In genomic region chr6:34022250-34022872, GRCh38 we compare ENCODE assay signal across 18 cellular contexts.
DNase-seq lines count a peak whose midpoint lies in the region; ATAC-seq and TF ChIP-seq lines count a peak whose summit lies in the region.
"Had no signal": no experiment of that assay in that cellular context is flagged by ENCODE, and none has a peak within 500 bp of the region (broad histone marks: within the 10 kb centered on the region; RNA-seq: fewer than 3 reads in every experiment).

No MANE protein-coding gene starts in this region.

- H3K4me2 ChIP-seq in MM.1S (ENCODE audit: low read depth, low read length) (peak overlapping the region; percentile 18; the same call in 1 of the 2 replicates), parathyroid adenoma (ENCODE audit: low read length) (peak overlapping the region; percentile 9)

- no peak for ATAC-seq in GM19452 (IDR thresholded peaks at IDR 0.05; ENCODE audit: unreplicated experiment)
- ATAC-seq: CD8-positive, alpha-beta T cell had no signal

- intact Hi-C loops in colonic mucosa (cut with DNase I) = no loop called here
- intact Hi-C loops in posterior vena cava (cut with DNase I) = loop anchor here in 1 of 2 donors (10.0 kb wide), 1 partner anchor 248 kb away; no protein-coding TSS in a partner anchor

- TF ChIP-seq CTCF in MM.1S (IDR thresholded peaks at IDR 0.05; ENCODE audit: low read length) (no peak), colonic mucosa (IDR thresholded peaks at IDR 0.05) (no peak), parathyroid adenoma (IDR thresholded peaks at IDR 0.05) (no peak)

- H3K79me2 ChIP-seq in MM.1S (ENCODE audit: low read length) = no peaks in the 10 kb centered on the region
- no peaks in the 10 kb centered on the region for H3K79me2 ChIP-seq in parathyroid adenoma

- H4K20me1 ChIP-seq in MM.1S (ENCODE audit: insufficient read depth, low read length) = no peaks in the 10 kb centered on the region

- H3K4me3 ChIP-seq in MM.1S (ENCODE audit: low read length) = no peak overlapping the region
- H3K4me3 ChIP-seq in colonic mucosa = peak overlapping the region; percentile 17
- H3K4me3 ChIP-seq in mucosa of stomach (ENCODE audit: low read length) = no peak overlapping the region
- no peak overlapping the region for H3K4me3 ChIP-seq in parathyroid adenoma (ENCODE audit: low read depth, low read length)
- H3K4me3 ChIP-seq: Peyer's patch had no signal

- no peak overlapping the region for H3K9ac ChIP-seq in MM.1S (ENCODE audit: low read length)
- peak overlapping the region; percentile 1 to 48 for H3K9ac ChIP-seq in colonic mucosa (ENCODE audit: low read depth in 2 of 2, low read length in 2 of 2)
- peak overlapping the region; percentile 50 for H3K9ac ChIP-seq in mucosa of stomach (ENCODE audit: low read length)
- no peak overlapping the region for H3K9ac ChIP-seq in parathyroid adenoma

- H3K27ac ChIP-seq in MM.1S (ENCODE audit: low read length) (no peak overlapping the region), colonic mucosa (no peak overlapping the region), parathyroid adenoma (no peak overlapping the region)
- H3K27ac ChIP-seq: Peyer's patch had no signal

- DNase-seq in MM.1S (no peak), colonic mucosa (peak; percentile 50), ecto neural progenitor cell (ENCODE audit: low spot score) (no peak), pons (ENCODE audit: low spot score) (no peak), posterior vena cava (ENCODE audit: low spot score) (no peak)
- DNase-seq: AML-193; C1 segment of cervical spinal cord; CD8-positive, alpha-beta T cell; DMS153; NCI-H1092 treated with DMSO at 0.1 percent for 48 hours; NCI-H1436 treated with DMSO at 0.1 percent for 48 hours; NCI-H1930; NCI-H226; NCI-H510A treated with DMSO at 0.1 percent for 48 hours had no signal

- H3K9me3 ChIP-seq in MM.1S (replicated peaks; ENCODE audit: insufficient read depth, low read length) = no peaks in the 10 kb centered on the region
- H3K9me3 ChIP-seq in colonic mucosa = no peaks in the 10 kb centered on the region
- H3K9me3 ChIP-seq in mucosa of stomach (ENCODE audit: control insufficient read depth, low read length) = no peaks in the 10 kb centered on the region
- peaks cover 3% of the 10 kb centered on the region for H3K9me3 ChIP-seq in parathyroid adenoma (ENCODE audit: control insufficient read depth, low read length)
- H3K9me3 ChIP-seq: Peyer's patch had no signal

- H2AFZ ChIP-seq in MM.1S (ENCODE audit: low read length) (no peak overlapping the region), parathyroid adenoma (no peak overlapping the region)

- H3F3A ChIP-seq in MM.1S (ENCODE audit: insufficient read depth, low read length) = 0 out of 2 replicates have a peak, but pooled peaks cover 2% of the 10 kb centered on the region

- peaks cover 78% of the 10 kb centered on the region for H3K27me3 ChIP-seq in MM.1S (replicated peaks; ENCODE audit: insufficient read depth, low read length)
- H3K27me3 ChIP-seq in colonic mucosa = no peaks in the 10 kb centered on the region
- H3K27me3 ChIP-seq in mucosa of stomach (ENCODE audit: control insufficient read depth, insufficient read depth, low read length) = peaks cover 18% of the 10 kb centered on the region
- H3K27me3 ChIP-seq in parathyroid adenoma (ENCODE audit: control insufficient read depth, insufficient read depth, low read length) = no peaks in the 10 kb centered on the region
- H3K27me3 ChIP-seq: Peyer's patch had no signal

- no peaks in the 10 kb centered on the region for H3K36me3 ChIP-seq in MM.1S (replicated peaks; ENCODE audit: insufficient read depth, low read length)
- H3K36me3 ChIP-seq in colonic mucosa = no peaks in the 10 kb centered on the region
- H3K36me3 ChIP-seq in mucosa of stomach (ENCODE audit: control insufficient read depth, insufficient read depth, low read length) = no peaks in the 10 kb centered on the region
- no peaks in the 10 kb centered on the region for H3K36me3 ChIP-seq in parathyroid adenoma (ENCODE audit: control insufficient read depth, insufficient read depth, low read length)
- H3K36me3 ChIP-seq: Peyer's patch had no signal

- H3K9me2 ChIP-seq in MM.1S (replicated peaks; ENCODE audit: insufficient read depth, low read length) = no peaks in the 10 kb centered on the region

- H3K4me1 ChIP-seq in MM.1S (ENCODE audit: low read length) (no peaks in the 10 kb centered on the region), colonic mucosa (no peaks in the 10 kb centered on the region), mucosa of stomach (ENCODE audit: control insufficient read depth, insufficient read depth, low read length) (peaks cover 25% of the 10 kb centered on the region), parathyroid adenoma (no peaks in the 10 kb centered on the region)
- H3K4me1 ChIP-seq: Peyer's patch had no signal

Comparison
In these comparisons a context has a peak if more than half of its experiments do, and no peak if none do; other contexts are left out.
1. H3K9ac ChIP-seq: peak in colonic mucosa (2 of 2) and mucosa of stomach (single experiment); none in MM.1S (single experiment) and parathyroid adenoma (single experiment).